8 cellular contexts compared by ENCODE assay signal in genomic region chr1:31644560-31645273, GRCh38. TPM values are rescaled to one million over a fixed set of nuclear protein-coding genes. Genes with fewer than 3 reads are reported as not detected.
DNase-seq lines count a peak whose midpoint lies in the region; ATAC-seq and TF ChIP-seq lines count a peak whose summit lies in the region.

Gene PEF1, minus strand, starts transcription at chr1:31644876. Its CDS starts 12 bp downstream, at chr1:31644864.

- H3K27me3 ChIP-seq in BE2C, result no peaks in the 10 kb centered on the region
- H3K27me3 ChIP-seq in colonic mucosa, result no peaks in the 10 kb centered on the region

- H3K27ac Mint-ChIP-seq in activated CD4-positive, alpha-beta T cell treated with anti-CD3 and anti-CD28 coated beads, Interleukin-2, amount 10 ng/mL, durations not matched to agents 24 days and 14 days, result peak within 1 kb of the TSS; percentile 100

- H3K36me3 ChIP-seq in BE2C (no peaks in the 10 kb centered on the region), colonic mucosa (no peaks in the 10 kb centered on the region)

- peak; percentile 95 for DNase-seq in BE2C
- peak; percentile 99 for DNase-seq in GM19240 (ENCODE audit: insufficient read length, low spot score)
- peak; percentile 99 for DNase-seq in NCI-H526 treated with DMSO at 0.1 percent for 48 hours (lab: John Stamatoyannopoulos, UW)
- DNase-seq in activated CD4-positive, alpha-beta T cell treated with anti-CD3 and anti-CD28 coated beads, Interleukin-2, amount 10 ng/mL, durations not matched to agents 24 days and 14 days, result peak; percentile 100
- DNase-seq in colonic mucosa, result peak; percentile 99
- peak; percentile 98 for DNase-seq in kidney tubule cell (ENCODE audit: low spot score)
- peak; percentile 98 to 99 (median 98) for DNase-seq in stimulated activated CD4-positive, alpha-beta T cell treated with anti-CD3 and anti-CD28 coated beads, Interleukin-1b, Interleukin-23, amount 100 ng/mL, for 24 hours (ENCODE audit: low read depth in 4 of 4, low spot score in 1 of 4)

- peaks cover 20% of the 10 kb centered on the region for H3K4me1 Mint-ChIP-seq in activated CD4-positive, alpha-beta T cell treated with anti-CD3 and anti-CD28 coated beads, Interleukin-2, amount 10 ng/mL, durations not matched to agents 24 days and 14 days

- TF ChIP-seq CTCF in BE2C (IDR thresholded peaks at IDR 0.05; ENCODE audit: low read depth, low read length) (no peak), colonic mucosa (IDR thresholded peaks at IDR 0.05) (no peak)

- peaks cover 3% of the 10 kb centered on the region for H3K36me3 Mint-ChIP-seq in activated CD4-positive, alpha-beta T cell treated with anti-CD3 and anti-CD28 coated beads, Interleukin-2, amount 10 ng/mL, durations not matched to agents 24 days and 14 days (ENCODE audit: low read depth)

- no peaks in the 10 kb centered on the region for H3K27me3 Mint-ChIP-seq in activated CD4-positive, alpha-beta T cell treated with anti-CD3 and anti-CD28 coated beads, Interleukin-2, amount 10 ng/mL, durations not matched to agents 24 days and 14 days

- peak within 1 kb of the TSS; percentile 91 to 94 for H3K9ac ChIP-seq in colonic mucosa (ENCODE audit: low read depth in 2 of 2, low read length in 2 of 2)

- peak; percentile 88 for ATAC-seq in HG03460 (IDR thresholded peaks at IDR 0.05; ENCODE audit: unreplicated experiment)

- H3K4me1 ChIP-seq in BE2C (no peaks in the 10 kb centered on the region; the same call in 1 of the 2 replicates), colonic mucosa (peaks cover 4% of the 10 kb centered on the region)

- peak within 1 kb of the TSS; percentile 97 for H3K4me3 Mint-ChIP-seq in activated CD4-positive, alpha-beta T cell treated with anti-CD3 and anti-CD28 coated beads, Interleukin-2, amount 10 ng/mL, durations not matched to agents 24 days and 14 days

- H3K9me3 Mint-ChIP-seq in activated CD4-positive, alpha-beta T cell treated with anti-CD3 and anti-CD28 coated beads, Interleukin-2, amount 10 ng/mL, durations not matched to agents 24 days and 14 days, result no peaks in the 10 kb centered on the region

- intact Hi-C loops in activated CD4-positive, alpha-beta T cell treated with anti-CD3 and anti-CD28 coated beads, Interleukin-2, amount 10 ng/mL, durations not matched to agents 24 days and 14 days (cut with micrococcal nuclease), result loop anchor here (1.0 to 5.0 kb wide), 3 partner anchors 145 to 368 kb away; partner anchors contain the start of genes KHDRBS1 and SNRNP40
- intact Hi-C loops in colonic mucosa (cut with DNase I), result no loop called here

- H3K4me3 ChIP-seq in BE2C (ENCODE audit: low read depth, low read length) (peak within 1 kb of the TSS; percentile 81), colonic mucosa (peak within 1 kb of the TSS; percentile 96)

- no peaks in the 10 kb centered on the region for H3K9me3 ChIP-seq in BE2C
- no peaks in the 10 kb centered on the region for H3K9me3 ChIP-seq in colonic mucosa

- peak within 1 kb of the TSS; percentile 97 for H3K27ac ChIP-seq in colonic mucosa

RNA-seq across cellular contexts. Expression of gene PEF1, which starts in this region (rescaled TPM):
- polyA plus RNA-seq in BE2C (2012; ENCODE audit: insufficient read depth, insufficient read length, low read depth), result 94.0 TPM
- 64.0 and 64.4 TPM in 2 replicates for total RNA-seq in activated CD4-positive, alpha-beta T cell treated with anti-CD3 and anti-CD28 coated beads, Interleukin-2, amount 10 ng/mL, durations not matched to agents 24 days and 14 days
- total RNA-seq in colonic mucosa, result 10 to 100 TPM; 57.5 to 67.8 TPM

Comparison
In these comparisons a context has a peak if more than half of its experiments do, and no peak if none do; other contexts are left out.
1. Peak in every context shown above with its lines: DNase-seq, ATAC-seq, H3K4me3 ChIP-seq and H3K27ac ChIP-seq.